ENCODE assay signal across 19 cellular contexts in the genomic region with DNA sequence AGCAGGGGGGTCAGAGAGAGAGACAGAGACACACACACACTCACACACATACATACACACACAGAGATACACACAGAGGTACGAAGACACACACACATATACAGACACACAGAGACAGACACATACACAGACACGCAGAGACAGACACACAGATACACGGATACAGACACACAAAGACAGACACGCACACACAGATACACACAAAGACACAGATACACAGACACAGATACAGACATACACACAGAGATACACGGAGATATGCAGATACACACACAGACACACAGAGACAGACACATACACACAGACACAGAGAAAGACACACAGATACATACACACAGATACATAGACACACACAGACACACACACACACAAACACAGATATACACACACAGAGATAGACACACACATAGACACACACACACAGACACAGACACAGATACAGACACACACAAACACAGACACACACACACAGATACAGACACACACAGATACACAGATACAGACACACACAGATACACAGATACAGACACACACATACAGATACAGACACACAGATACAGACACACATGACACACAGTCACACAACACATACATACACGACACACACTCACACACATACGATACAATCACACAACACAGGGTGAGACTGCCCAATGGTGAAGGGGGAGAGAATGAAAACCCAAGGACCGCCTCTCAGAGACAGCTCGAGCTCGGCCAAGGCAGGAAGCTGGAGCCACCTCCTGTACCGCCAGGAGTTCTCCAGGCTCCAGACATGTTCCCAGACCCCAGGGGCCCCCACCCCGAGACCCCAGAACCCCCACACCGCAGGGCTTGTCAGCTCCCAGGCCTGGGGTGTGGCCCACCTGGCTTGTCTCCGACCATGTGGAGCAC. TPM values are rescaled to one million over a fixed set of nuclear protein-coding genes. Genes with fewer than 3 reads are reported as not detected.
"Had no signal": no experiment of that assay in that cellular context is flagged by ENCODE, and none has a peak within 500 bp of the region (broad histone marks: within the 10 kb centered on the region; RNA-seq: fewer than 3 reads in every experiment).

No MANE protein-coding gene starts in this region.

- DNase-seq: activated CD4-positive, alpha-beta memory T cell treated with anti-CD3 and anti-CD28 coated beads, Interleukin-2, amount 10 ng/mL, durations not matched to agents 7 days and 5 days; activated CD4-positive, alpha-beta T cell treated with anti-CD3 and anti-CD28 coated beads, Interleukin-2, amount 10 ng/mL, durations not matched to agents 24 days and 14 days; activated gamma-delta T cell; colonic mucosa; effector memory CD8-positive, alpha-beta T cell; esophagus squamous epithelium; gastrocnemius medialis; hippocampal formation; left ventricle myocardium superior; mammary epithelial cell; ovary; stimulated activated CD4-positive, alpha-beta T cell treated with anti-CD3 and anti-CD28 coated beads, Interleukin-4, amount 100 ng/mL, for 24 hours; stimulated activated naive CD4-positive, alpha-beta T cell treated with Interleukin-2 at 50 U/mL for 16 hours had no signal

- H3K27ac ChIP-seq: adrenal gland, breast epithelium, colonic mucosa, dorsolateral prefrontal cortex, esophagus squamous epithelium, gastrocnemius medialis, neutrophil, ovary, prostate gland had no signal

- H3K27me3 ChIP-seq: adrenal gland, breast epithelium, colonic mucosa, dorsolateral prefrontal cortex, esophagus squamous epithelium, gastrocnemius medialis, neutrophil, ovary had no signal

- FAIRE-seq: astrocyte had no signal

- H3K36me3 ChIP-seq: breast epithelium, colonic mucosa, neutrophil, ovary, prostate gland had no signal

- H3K4me1 ChIP-seq: breast epithelium, colonic mucosa, esophagus squamous epithelium, gastrocnemius medialis, prostate gland had no signal

- ATAC-seq: effector memory CD8-positive, alpha-beta T cell; gastrocnemius medialis; left ventricle myocardium superior had no signal

- H3K9me3 ChIP-seq: adrenal gland, breast epithelium, colonic mucosa, esophagus squamous epithelium, gastrocnemius medialis, neutrophil, ovary, prostate gland had no signal

- H3K4me3 ChIP-seq: adrenal gland, breast epithelium, colonic mucosa, dorsolateral prefrontal cortex, esophagus squamous epithelium, gastrocnemius medialis, ovary, prostate gland had no signal

RNA-seq across cellular contexts. Expression of a gene that starts 8.8 kb away (rescaled TPM):
- total RNA-seq: colonic mucosa, left ventricle myocardium superior had no signal
